Comparison of ENCODE assay signal across 1 cellular context in genomic region chr19:19096641-19097627, GRCh38.
TF ChIP-seq lines count a peak whose summit lies in the region.

No MANE protein-coding gene starts in this region.

TF ChIP-seq in HepG2, 621 proteins besides CTCF, POLR2A, EP300 and RAD21 (continued from another document and continues in another):
- peak; percentile 31 for TF ChIP-seq POGK (CRISPR knock-in tag; conservative IDR thresholded peaks at IDR 0.05)
- peak; percentile 88 for TF ChIP-seq PATZ1 (CRISPR knock-in tag; IDR thresholded peaks at IDR 0.05)
- no peak for TF ChIP-seq BRCA1 (CRISPR knock-in tag; IDR thresholded peaks at IDR 0.05)
- no peak for TF ChIP-seq SUZ12 (IDR thresholded peaks at IDR 0.05; ENCODE audit: low read depth, low read length)
- TF ChIP-seq AGO2 (optimal IDR thresholded peaks at IDR 0.05; ENCODE audit: low read depth, low read length) = peak; percentile 51
- peak; percentile 99 for TF ChIP-seq HNF4A (CRISPR knock-in tag; IDR thresholded peaks at IDR 0.05)
- no peak for TF ChIP-seq ZNF660 (CRISPR knock-in tag; IDR thresholded peaks at IDR 0.05; ENCODE audit: borderline replicate concordance, low read depth)
- TF ChIP-seq ZBTB49 (CRISPR knock-in tag; IDR thresholded peaks at IDR 0.05; ENCODE audit: borderline replicate concordance) = no peak
- no peak for TF ChIP-seq PHF20 (CRISPR knock-in tag; IDR thresholded peaks at IDR 0.05)
- TF ChIP-seq ZNF607 (CRISPR knock-in tag; IDR thresholded peaks at IDR 0.05; ENCODE audit: borderline replicate concordance) = peak; percentile 51; the same call in 1 of the 2 replicates
- TF ChIP-seq NONO (IDR thresholded peaks at IDR 0.05) = no peak
- TF ChIP-seq NONO (CRISPR knock-in tag; conservative IDR thresholded peaks at IDR 0.05) = peak; percentile 98
- no peak for TF ChIP-seq ZNF296 (CRISPR knock-in tag; conservative IDR thresholded peaks at IDR 0.05)
- TF ChIP-seq ZIK1 (CRISPR knock-in tag; IDR thresholded peaks at IDR 0.05; ENCODE audit: borderline replicate concordance, low read depth) = no peak
- TF ChIP-seq DPF2 (CRISPR knock-in tag; IDR thresholded peaks at IDR 0.05; ENCODE audit: borderline replicate concordance, low read depth) = peak; percentile 82
- peak; percentile 77; the same call in 1 of the 2 replicates for TF ChIP-seq ZNF232 (CRISPR knock-in tag; IDR thresholded peaks at IDR 0.05; ENCODE audit: borderline replicate concordance)
- TF ChIP-seq ZNF136 (CRISPR knock-in tag; IDR thresholded peaks at IDR 0.05; ENCODE audit: low read depth) = no peak
- no peak for TF ChIP-seq STAT5B (CRISPR knock-in tag; IDR thresholded peaks at IDR 0.05)
- TF ChIP-seq ZBTB14 (CRISPR knock-in tag; IDR thresholded peaks at IDR 0.05) = no peak
- TF ChIP-seq CEBPB (IDR thresholded peaks at IDR 0.05; ENCODE audit: borderline replicate concordance, low read depth, low read length) = peak; percentile 76; the same call in 1 of the 2 replicates
- TF ChIP-seq ADNP (CRISPR knock-in tag; IDR thresholded peaks at IDR 0.05) = no peak
- TF ChIP-seq USF2 (IDR thresholded peaks at IDR 0.05; ENCODE audit: low read depth, low read length) = peak; percentile 54; the same call in 1 of the 2 replicates
- no peak; the same call in 1 of the 2 replicates for TF ChIP-seq USF2 (CRISPR knock-in tag; IDR thresholded peaks at IDR 0.05; ENCODE audit: borderline replicate concordance)
- no peak for TF ChIP-seq AKNA (CRISPR knock-in tag; IDR thresholded peaks at IDR 0.05; ENCODE audit: borderline replicate concordance)
- TF ChIP-seq PREB (CRISPR knock-in tag; IDR thresholded peaks at IDR 0.05) = no peak
- peak; percentile 77; the same call in 1 of the 2 replicates for TF ChIP-seq ZC3H13 (CRISPR knock-in tag; IDR thresholded peaks at IDR 0.05)
- no peak for TF ChIP-seq HDAC6 (IDR thresholded peaks at IDR 0.05; ENCODE audit: low read depth, low read length)
- no peak for TF ChIP-seq HNRNPUL1 (IDR thresholded peaks at IDR 0.05; ENCODE audit: low read depth, low read length)
- TF ChIP-seq ZNF276 (CRISPR knock-in tag; IDR thresholded peaks at IDR 0.05; ENCODE audit: low read depth) = no peak
- peak; percentile 63; the same call in 1 of the 2 replicates for TF ChIP-seq MEIS1 (CRISPR knock-in tag; IDR thresholded peaks at IDR 0.05; ENCODE audit: borderline replicate concordance)
- TF ChIP-seq ZNF766 (CRISPR knock-in tag; IDR thresholded peaks at IDR 0.05; ENCODE audit: borderline replicate concordance) = no peak
- TF ChIP-seq ZNF275 (CRISPR knock-in tag; IDR thresholded peaks at IDR 0.05; ENCODE audit: borderline replicate concordance) = peak; percentile 91; the same call in 1 of the 2 replicates
- TF ChIP-seq JUN (CRISPR knock-in tag; IDR thresholded peaks at IDR 0.05) = peak; percentile 99
- peak; percentile 19; the same call in 1 of the 2 replicates for TF ChIP-seq STAG1 (CRISPR knock-in tag; IDR thresholded peaks at IDR 0.05)
- TF ChIP-seq ZNF530 (CRISPR knock-in tag; IDR thresholded peaks at IDR 0.05; ENCODE audit: low read depth) = no peak
- no peak for TF ChIP-seq GLI4 (CRISPR knock-in tag; IDR thresholded peaks at IDR 0.05; ENCODE audit: borderline replicate concordance)
- peak; percentile 84; the same call in 1 of the 2 replicates for TF ChIP-seq ZNF770 (CRISPR knock-in tag; IDR thresholded peaks at IDR 0.05)
- no peak for TF ChIP-seq ZBTB3 (CRISPR knock-in tag; IDR thresholded peaks at IDR 0.05; ENCODE audit: borderline replicate concordance, low read depth)
- no peak for TF ChIP-seq NBN (conservative IDR thresholded peaks at IDR 0.05)
